In the genomic region with DNA sequence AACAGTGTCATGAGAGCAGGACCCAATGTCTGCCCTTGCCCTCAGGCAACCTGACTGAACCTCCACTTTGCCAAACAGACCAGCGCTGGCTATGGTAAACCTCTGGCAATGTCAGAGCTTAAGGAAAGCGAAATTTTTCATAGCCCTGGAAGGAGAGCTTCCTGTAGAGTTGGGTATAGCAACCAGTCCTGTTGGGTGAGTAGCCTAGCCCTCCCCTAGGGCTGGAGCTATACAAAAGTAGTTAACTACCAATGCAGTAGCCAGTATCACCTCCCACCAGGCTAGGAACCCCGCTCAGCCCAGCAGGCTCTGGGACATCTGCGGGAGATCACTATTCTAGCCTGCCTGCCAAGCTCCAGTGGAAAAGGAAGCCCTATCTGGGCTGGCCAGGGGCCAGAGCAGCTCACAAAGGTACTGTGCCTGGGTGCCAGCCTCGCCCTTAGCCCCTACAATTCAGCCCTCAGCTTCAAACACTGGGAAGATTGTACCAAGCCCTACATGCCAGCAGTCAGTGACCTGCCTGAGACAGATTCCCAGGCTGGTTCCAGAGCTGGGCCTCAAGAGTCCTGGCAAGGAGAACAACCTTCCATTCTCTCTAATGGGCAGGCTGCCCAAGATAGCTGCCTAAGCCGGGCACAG, we compare ENCODE assay signal across 13 cellular contexts. TPM values are rescaled to one million over a fixed set of nuclear protein-coding genes. Genes with fewer than 3 reads are reported as not detected.
DNase-seq lines count a peak whose midpoint lies in the region; TF ChIP-seq lines count a peak whose summit lies in the region.
"Had no signal": no experiment of that assay in that cellular context is flagged by ENCODE, and none has a peak within 500 bp of the region (broad histone marks: within the 10 kb centered on the region; RNA-seq: fewer than 3 reads in every experiment).

No MANE protein-coding gene starts in this region.

- DNase-seq in astrocyte of the spinal cord (ENCODE audit: low read depth, low spot score): peak; percentile 18
- peak in 35 of 51 donors; percentile 3 to 72 (median 33) for DNase-seq in hypothalamus (lab: John Stamatoyannopoulos, UW)
- DNase-seq in stomach: peak; percentile 91
- DNase-seq in T-helper 2 cell: no peak
- no peak for DNase-seq in NCI-H1092 treated with DMSO at 0.1 percent for 48 hours (lab: John Stamatoyannopoulos, UW)
- no peak for DNase-seq in OCI-M2 (lab: John Stamatoyannopoulos, UW; ENCODE audit: unreplicated experiment)
- DNase-seq: activated T-cell treated with anti-CD3 and anti-CD28 coated beads, Interleukin-2, amount 50 U/mL, for 1 hour; Caco-2; KBM-7; naive B cell; NCI-H187 treated with DMSO at 0.1 percent for 48 hours had no signal

- H3K9me3 ChIP-seq in stomach: no peaks in the 10 kb centered on the region
- H3K9me3 ChIP-seq: Caco-2, HAP-1 had no signal

- intact Hi-C loops in stomach (cut with DNase I; ENCODE audit: low total_unique reads): no loop called here

- no peak for TF ChIP-seq EP300 in Ishikawa (IDR thresholded peaks at IDR 0.05; ENCODE audit: borderline replicate concordance)
- TF ChIP-seq EP300 in stomach (IDR thresholded peaks at IDR 0.05): no peak

- H3K27me3 ChIP-seq in stomach: no peaks in the 10 kb centered on the region

- H3K27ac ChIP-seq in stomach: peak overlapping the region; percentile 33 to 96 (median 95)

- TF ChIP-seq CTCF in astrocyte of the spinal cord (IDR thresholded peaks at IDR 0.05; ENCODE audit: low read depth, low read length) (no peak), stomach (IDR thresholded peaks at IDR 0.05) (no peak)

- in situ Hi-C loops in astrocyte of the spinal cord (cut with HindIII; ENCODE audit: low sequenced_read_pairs): no loop called here

- H3K4me3 ChIP-seq in astrocyte of the spinal cord (ENCODE audit: low read depth, low read length): no peak overlapping the region
- H3K4me3 ChIP-seq in stomach: no peak overlapping the region
- H3K4me3 ChIP-seq: HAP-1 had no signal

- TF ChIP-seq RAD21 in Ishikawa (IDR thresholded peaks at IDR 0.05; ENCODE audit: low read depth): no peak

- 24 to 49% (median 42%) methylated on average over 5 to 6 of the region's 6 CpGs for WGBS in stomach, 5 donors

- H3K36me3 ChIP-seq in stomach: no peaks in the 10 kb centered on the region
- H3K36me3 ChIP-seq: HAP-1 had no signal

- TF ChIP-seq POLR2A in stomach (IDR thresholded peaks at IDR 0.05): no peak

- peaks cover 51 to 61% (median 55%) of the 10 kb centered on the region in 4 donors for H3K4me1 ChIP-seq in stomach
- H3K4me1 ChIP-seq: Caco-2, HAP-1 had no signal

TF ChIP-seq in Ishikawa, 13 proteins besides CTCF, POLR2A, EP300 and RAD21:
- TF ChIP-seq YY1 (IDR thresholded peaks at IDR 0.05; ENCODE audit: low read depth) (no peak), NFIC (IDR thresholded peaks at IDR 0.05) (peak; percentile 30; the same call in 1 of the 2 replicates), CREB1 (IDR thresholded peaks at IDR 0.05; ENCODE audit: low read depth) (no peak)
- TF ChIP-seq, protein P1, sequence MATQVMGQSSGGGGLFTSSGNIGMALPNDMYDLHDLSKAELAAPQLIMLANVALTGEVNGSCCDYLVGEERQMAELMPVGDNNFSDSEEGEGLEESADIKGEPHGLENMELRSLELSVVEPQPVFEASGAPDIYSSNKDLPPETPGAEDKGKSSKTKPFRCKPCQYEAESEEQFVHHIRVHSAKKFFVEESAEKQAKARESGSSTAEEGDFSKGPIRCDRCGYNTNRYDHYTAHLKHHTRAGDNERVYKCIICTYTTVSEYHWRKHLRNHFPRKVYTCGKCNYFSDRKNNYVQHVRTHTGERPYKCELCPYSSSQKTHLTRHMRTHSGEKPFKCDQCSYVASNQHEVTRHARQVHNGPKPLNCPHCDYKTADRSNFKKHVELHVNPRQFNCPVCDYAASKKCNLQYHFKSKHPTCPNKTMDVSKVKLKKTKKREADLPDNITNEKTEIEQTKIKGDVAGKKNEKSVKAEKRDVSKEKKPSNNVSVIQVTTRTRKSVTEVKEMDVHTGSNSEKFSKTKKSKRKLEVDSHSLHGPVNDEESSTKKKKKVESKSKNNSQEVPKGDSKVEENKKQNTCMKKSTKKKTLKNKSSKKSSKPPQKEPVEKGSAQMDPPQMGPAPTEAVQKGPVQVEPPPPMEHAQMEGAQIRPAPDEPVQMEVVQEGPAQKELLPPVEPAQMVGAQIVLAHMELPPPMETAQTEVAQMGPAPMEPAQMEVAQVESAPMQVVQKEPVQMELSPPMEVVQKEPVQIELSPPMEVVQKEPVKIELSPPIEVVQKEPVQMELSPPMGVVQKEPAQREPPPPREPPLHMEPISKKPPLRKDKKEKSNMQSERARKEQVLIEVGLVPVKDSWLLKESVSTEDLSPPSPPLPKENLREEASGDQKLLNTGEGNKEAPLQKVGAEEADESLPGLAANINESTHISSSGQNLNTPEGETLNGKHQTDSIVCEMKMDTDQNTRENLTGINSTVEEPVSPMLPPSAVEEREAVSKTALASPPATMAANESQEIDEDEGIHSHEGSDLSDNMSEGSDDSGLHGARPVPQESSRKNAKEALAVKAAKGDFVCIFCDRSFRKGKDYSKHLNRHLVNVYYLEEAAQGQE (IDR thresholded peaks at IDR 0.05; ENCODE audit: low read depth): no peak

RNA-seq across cellular contexts. Expression of gene WFDC3, which starts 7.9 kb away (rescaled TPM):
- 1 to 10 TPM in 1 of 5 donors, not detected in 4; 2.8 TPM for total RNA-seq in stomach
- 10 to 100 TPM in 1 of 3 donors, 1 to 10 TPM in 2; 1.7 to 18.8 (median 9.2) TPM for polyA plus RNA-seq in stomach

RNA-seq across cellular contexts. Expression of gene DNTTIP1, which starts 8.0 kb away (rescaled TPM):
- total RNA-seq in stomach: 10 to 100 TPM in 4 of 5 donors, 1 to 10 TPM in 1; 9.6 to 76.8 (median 34.1) TPM
- 10 to 100 TPM; 27.2 to 56.8 (median 43.0) TPM for polyA plus RNA-seq in stomach

RNA-seq across cellular contexts. Expression of gene UBE2C, which starts 28.7 kb away (rescaled TPM):
- total RNA-seq in stomach: 10 to 100 TPM in 4 of 5 donors, not detected in 1; 10.5 to 37.5 (median 13.4) TPM
- polyA plus RNA-seq in stomach: 10 to 100 TPM; 13.1 to 72.2 (median 39.0) TPM

RNA-seq across cellular contexts. Expression of gene TNNC2, which starts 43.3 kb away (rescaled TPM):
- total RNA-seq in stomach: 1 to 10 TPM in 1 of 5 donors, not detected in 4; 4.9 TPM
- polyA plus RNA-seq in stomach: 10 to 100 TPM in 1 of 3 donors, 1 to 10 TPM in 1, not detected in 1; 3.0 to 12.4 TPM
- total RNA-seq: Caco-2 had no signal

RNA-seq across cellular contexts. Expression of gene SNX21, which starts 49.8 kb away (rescaled TPM):
- 100 to 1,000 TPM in 1 of 5 donors, 10 to 100 TPM in 4; 20.4 to 120 (median 48.3) TPM for total RNA-seq in stomach
- polyA plus RNA-seq in stomach: 10 to 100 TPM; 15.2 to 23.5 (median 16.7) TPM

Comparison
In these comparisons a context has a peak if more than half of its experiments do, and no peak if none do; other contexts are left out.
1. DNase-seq: peak in astrocyte of the spinal cord (single experiment), hypothalamus (35 of 51) and stomach (single experiment); none in T-helper 2 cell (0 of 5), NCI-H1092 treated with DMSO at 0.1 percent for 48 hours (single experiment) and OCI-M2 (single experiment).